In genomic region chr11:107695446-107695845, GRCh38 we compare ENCODE assay signal across 32 cellular contexts. TPM values are rescaled to one million over a fixed set of nuclear protein-coding genes. Genes with fewer than 3 reads are reported as not detected.
DNase-seq lines count a peak whose midpoint lies in the region; ATAC-seq and TF ChIP-seq lines count a peak whose summit lies in the region.
"Had no signal": no experiment of that assay in that cellular context is flagged by ENCODE, and none has a peak within 500 bp of the region (broad histone marks: within the 10 kb centered on the region; RNA-seq: fewer than 3 reads in every experiment).

No MANE protein-coding gene starts in this region.

- peaks cover 26% of the 10 kb centered on the region for H3F3A ChIP-seq in GM23248 (ENCODE audit: insufficient read depth)

- peaks cover 2% of the 10 kb centered on the region for H3K27me3 Mint-ChIP-seq in nephron progenitor cell (ENCODE audit: low read depth, poor library complexity)

- peak overlapping the region; percentile 44 for H3K9ac ChIP-seq in GM23248
- peak overlapping the region; percentile 49 for H3K9ac ChIP-seq in skeletal muscle satellite cell (ENCODE audit: low read depth, low read length)

- DNase-seq in GM23248 = peak; percentile 71
- DNase-seq in fibroblast of the aortic adventitia (ENCODE audit: low read depth) = peak; percentile 14
- DNase-seq in nephron progenitor cell = no peak
- no peak for DNase-seq in MG63
- no peak for DNase-seq in cerebellar nuclear complex (lab: John Stamatoyannopoulos, UW)
- DNase-seq: activated CD4-positive, alpha-beta T cell treated with anti-CD3 and anti-CD28 coated beads for 36 hours; activated CD8-positive, alpha-beta memory T cell treated with anti-CD3 and anti-CD28 coated beads for 24 hours; activated gamma-delta T cell treated with Interleukin-2 at 50 U/mL for 16 hours; activated T-cell treated with anti-CD3 and anti-CD28 coated beads, Interleukin-2, amount 50 U/mL, for 1 hour; cortex of kidney; Kasumi-1; left colon; naive B cell; NCI-H1694 treated with DMSO at 0.1 percent for 48 hours; NCI-H2171; NCI-H524 treated with DMSO at 0.1 percent for 48 hours; NK-92 treated with Interleukin-12 subunit alpha and Interleukin-12 subunit beta, amount 100 ng/mL, for 24 hours; nucleus accumbens; retina; stimulated activated naive CD8-positive, alpha-beta T cell treated with anti-CD3 and anti-CD28 coated beads, Interleukin-15, Interleukin-2, amounts not matched to agents 100 U/mL and 50 U/mL, for 24 hours; T-helper 17 cell; uterus had no signal

- TF ChIP-seq CTCF in fibroblast of the aortic adventitia (IDR thresholded peaks at IDR 0.05; ENCODE audit: insufficient read depth, low read length) (no peak), nephron progenitor cell (IDR thresholded peaks at IDR 0.05) (no peak)

- H3K9me2 ChIP-seq in GM23248 (ENCODE audit: insufficient read depth) = no peaks in the 10 kb centered on the region

- H3K36me3 Mint-ChIP-seq in nephron progenitor cell (ENCODE audit: low read depth) = no peaks in the 10 kb centered on the region
- H3K36me3 Mint-ChIP-seq: CD14-positive monocyte, memory B cell, naive B cell had no signal

- H3K27ac ChIP-seq in GM23248 = peak overlapping the region; percentile 84
- H3K27ac ChIP-seq: thoracic aorta had no signal

- H3K4me2 ChIP-seq in GM23248 (ENCODE audit: unreplicated experiment) (peak overlapping the region; percentile 27), skeletal muscle satellite cell (ENCODE audit: low read length) (peak overlapping the region; percentile 47)

- H3K79me2 ChIP-seq in GM23248 (ENCODE audit: insufficient read depth) = no peaks in the 10 kb centered on the region

- H3K4me3 ChIP-seq in GM23248 (0 out of 2 replicates have a peak overlapping the region, but pooled peaks have one; percentile 4), fibroblast of the aortic adventitia (ENCODE audit: low read depth, low read length) (no peak overlapping the region), skeletal muscle satellite cell (ENCODE audit: low read length) (no peak overlapping the region), MG63 (no peak overlapping the region)
- H3K4me3 ChIP-seq: thoracic aorta, uterus had no signal

- H3K36me3 ChIP-seq in GM23248 (ENCODE audit: low read depth) (no peaks in the 10 kb centered on the region), skeletal muscle satellite cell (ENCODE audit: insufficient read depth, low read length) (no peaks in the 10 kb centered on the region), MG63 (no peaks in the 10 kb centered on the region)
- H3K36me3 ChIP-seq: thoracic aorta, uterus had no signal

- no peak overlapping the region for H3K4me3 Mint-ChIP-seq in nephron progenitor cell
- H3K4me3 Mint-ChIP-seq: activated CD4-positive, alpha-beta T cell treated with anti-CD3 and anti-CD28 coated beads for 36 hours; CD14-positive monocyte; memory B cell; naive B cell; T-helper 17 cell had no signal

- no peaks in the 10 kb centered on the region for H3K27me3 ChIP-seq in GM23248 (replicated peaks; ENCODE audit: insufficient read depth)
- H3K27me3 ChIP-seq in skeletal muscle satellite cell (ENCODE audit: control insufficient read depth, insufficient read depth, low read length) = no peaks in the 10 kb centered on the region
- no peaks in the 10 kb centered on the region for H3K27me3 ChIP-seq in MG63
- H3K27me3 ChIP-seq: uterus had no signal

- peaks cover 39% of the 10 kb centered on the region for H3K4me1 ChIP-seq in GM23248 (ENCODE audit: insufficient read depth)
- H3K4me1 ChIP-seq in skeletal muscle satellite cell (ENCODE audit: control insufficient read depth, insufficient read depth, low read length) = peaks cover 32% of the 10 kb centered on the region
- H3K4me1 ChIP-seq: uterus had no signal

- no peak overlapping the region for H2AFZ ChIP-seq in GM23248

- no peaks in the 10 kb centered on the region for H3K4me1 Mint-ChIP-seq in nephron progenitor cell
- H3K4me1 Mint-ChIP-seq: activated CD4-positive, alpha-beta T cell treated with anti-CD3 and anti-CD28 coated beads for 36 hours; CD14-positive monocyte; memory B cell; naive B cell; T-helper 17 cell had no signal

- no peaks in the 10 kb centered on the region for H4K20me1 ChIP-seq in GM23248 (ENCODE audit: insufficient read depth)

- H3K9me3 Mint-ChIP-seq in nephron progenitor cell = peaks cover 7% of the 10 kb centered on the region
- H3K9me3 Mint-ChIP-seq: CD14-positive monocyte, memory B cell had no signal

- ATAC-seq in SK-N-SH treated with all-trans-retinoic acid at 6 μM for 48 hours (peak; percentile 18; the same call in 1 of the 3 replicates), GM19328 (IDR thresholded peaks at IDR 0.05; ENCODE audit: unreplicated experiment) (no peak)
- ATAC-seq: activated CD4-positive, alpha-beta T cell treated with anti-CD3 and anti-CD28 coated beads for 36 hours; esophagus mucosa; left colon; stimulated activated naive CD8-positive, alpha-beta T cell treated with anti-CD3 and anti-CD28 coated beads, Interleukin-15, Interleukin-2, amounts not matched to agents 100 U/mL and 50 U/mL, for 24 hours; T-helper 17 cell had no signal

- H3K9me3 ChIP-seq in GM23248 (ENCODE audit: low read depth) (no peaks in the 10 kb centered on the region), skeletal muscle satellite cell (replicated peaks; ENCODE audit: low read length) (no peaks in the 10 kb centered on the region), MG63 (peaks cover 5% of the 10 kb centered on the region; the same call in 1 of the 2 replicates)
- H3K9me3 ChIP-seq: thoracic aorta, uterus had no signal

- in situ Hi-C loops in GM23248 (cut with MboI) = no loop called here

- 20 to 36% methylated on average over 1 of the region's 1 CpG for WGBS in GM23248 (ENCODE audit: low coverage in 1 of 2, low lambda C conversion rate in 2 of 2, missing lambda C conversion rate in 2 of 2), 2 experiments

- H3K27ac Mint-ChIP-seq in nephron progenitor cell = no peak overlapping the region
- H3K27ac Mint-ChIP-seq: activated CD4-positive, alpha-beta T cell treated with anti-CD3 and anti-CD28 coated beads for 36 hours; CD14-positive monocyte; memory B cell; naive B cell; T-helper 17 cell had no signal

TF ChIP-seq in SK-N-SH treated with all-trans-retinoic acid at 6 μM for 48 hours, 23 proteins besides CTCF, POLR2A, EP300 and RAD21 (continues in another document):
- TF ChIP-seq ZC3H10 (CRISPR knock-in tag; IDR thresholded peaks at IDR 0.05) (no peak), ZFP30 (CRISPR knock-in tag; IDR thresholded peaks at IDR 0.05) (no peak), BACH2 (CRISPR knock-in tag; IDR thresholded peaks at IDR 0.05; ENCODE audit: borderline replicate concordance) (no peak), CSDC2 (CRISPR knock-in tag; IDR thresholded peaks at IDR 0.05) (no peak), ESRRG (CRISPR knock-in tag; IDR thresholded peaks at IDR 0.05) (no peak), ARNTL (CRISPR knock-in tag; IDR thresholded peaks at IDR 0.05; ENCODE audit: borderline replicate concordance, low read depth) (no peak), CREB5 (CRISPR knock-in tag; IDR thresholded peaks at IDR 0.05; ENCODE audit: low read depth) (no peak), PPARA (CRISPR knock-in tag; IDR thresholded peaks at IDR 0.05; ENCODE audit: borderline replicate concordance) (no peak), OSR1 (CRISPR knock-in tag; IDR thresholded peaks at IDR 0.05) (no peak), TCF4 (CRISPR knock-in tag; IDR thresholded peaks at IDR 0.05; ENCODE audit: borderline replicate concordance) (no peak), ISL1 (CRISPR knock-in tag; IDR thresholded peaks at IDR 0.05) (no peak), ZNF8 (CRISPR knock-in tag; IDR thresholded peaks at IDR 0.05) (no peak), CSRNP3 (CRISPR knock-in tag; IDR thresholded peaks at IDR 0.05) (no peak), ZFP3 (CRISPR knock-in tag; IDR thresholded peaks at IDR 0.05) (no peak)

RNA-seq across cellular contexts. Expression of gene SLN, which starts 16.4 kb away (rescaled TPM):
- not detected in 2 replicates for total RNA-seq in GM23248 (2014; rRNA removed; shearing (Covaris generic))
- not detected in 2 replicates for polyA plus RNA-seq in GM23248 (2016; fragmentation: Nextera tagmentation; extraction: Ambion mirVana)
- total RNA-seq in fibroblast of the aortic adventitia (ENCODE audit: low replicate concordance) = not detected in 2 replicates
- total RNA-seq in skeletal muscle satellite cell (2012; rRNA removed) = 1.1 TPM in 1 of 2 replicates, not detected in the other
- not detected in 2 replicates for total RNA-seq in MG63 (2014; rRNA removed; shearing (Covaris generic); ENCODE audit: low replicate concordance)
- total RNA-seq: activated CD4-positive, alpha-beta T cell treated with anti-CD3 and anti-CD28 coated beads for 36 hours; bronchial epithelial cell; G401; left colon; SK-MEL-5; T-helper 17 cell had no signal
- polyA plus RNA-seq: CD14-positive monocyte had no signal

Comparison
In these comparisons a context has a peak if more than half of its experiments do, and no peak if none do; other contexts are left out.
1. DNase-seq: peak in GM23248 (single experiment) and fibroblast of the aortic adventitia (single experiment); none in nephron progenitor cell (single experiment), MG63 (single experiment) and cerebellar nuclear complex (0 of 2).